ENCODE assay signal across 8 cellular contexts in the genomic region with DNA sequence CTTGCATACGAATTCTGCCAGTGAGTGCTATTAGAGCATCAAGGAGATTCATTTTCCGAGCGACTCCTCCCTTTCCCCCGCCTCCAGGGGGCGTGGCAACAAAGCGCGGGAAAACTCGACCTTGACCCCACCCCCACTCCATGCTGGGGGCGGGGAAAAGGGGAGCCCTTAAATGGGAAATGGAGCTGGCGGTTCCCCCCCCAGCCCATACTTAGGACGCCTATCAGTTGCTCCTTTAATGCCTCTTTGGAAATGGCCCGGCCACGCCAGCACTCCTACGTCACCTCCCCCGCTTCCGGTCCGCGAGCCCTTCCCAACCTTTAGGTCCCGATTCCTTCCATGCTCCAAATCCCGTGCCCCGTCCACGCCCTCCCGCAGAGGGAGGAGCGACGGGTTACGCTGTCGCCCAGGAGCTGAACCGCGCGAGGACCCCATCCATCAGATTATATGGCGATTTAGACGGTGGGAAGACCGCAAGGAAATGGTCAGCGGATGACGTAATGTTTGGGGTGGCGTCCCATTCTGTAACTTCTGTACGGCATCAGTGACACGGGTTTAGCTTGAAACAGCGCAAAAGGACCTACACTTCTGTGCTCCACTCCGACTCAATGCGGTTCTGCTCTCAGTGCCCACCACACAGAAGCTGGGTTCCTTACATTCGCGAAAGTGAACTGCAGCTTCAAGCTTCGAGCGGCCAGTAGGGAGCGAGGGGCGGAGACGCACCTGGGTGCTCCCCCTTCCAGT. TPM values are rescaled to one million over a fixed set of nuclear protein-coding genes. Genes with fewer than 3 reads are reported as not detected.
DNase-seq lines count a peak whose midpoint lies in the region; ATAC-seq and TF ChIP-seq lines count a peak whose summit lies in the region.

No MANE protein-coding gene starts in this region.

- peak; percentile 32 for TF ChIP-seq CTCF in DND-41 (IDR thresholded peaks at IDR 0.05; ENCODE audit: borderline replicate concordance, extremely low read depth, low read length, poor library complexity, severe bottlenecking)
- TF ChIP-seq CTCF in LNCaP clone FGC (IDR thresholded peaks at IDR 0.05; ENCODE audit: control insufficient read depth, extremely low read depth, insufficient read depth) = 0 out of 2 replicates have a peak, but pooled peaks have one; percentile 20
- TF ChIP-seq CTCF in fibroblast of mammary gland (conservative IDR thresholded peaks at IDR 0.05; ENCODE audit: control insufficient read depth, insufficient read depth, low read depth, low read length) = no peak

- H4K20me1 ChIP-seq in DND-41 (ENCODE audit: insufficient read depth, low read length) = peaks cover 34% of the 10 kb centered on the region

- H3K36me3 Mint-ChIP-seq in activated T-helper 2 cell treated with anti-CD3 and anti-CD28 coated beads, Interferon-gamma antibody, Interleukin-2, Interleukin-4, amounts not matched to agents 10 μg/mL and 5 μg/mL and 100 μg/mL, durations not matched to agents 14 hours and 24 hours and 36 hours (ENCODE audit: low read depth) = peaks cover 33% of the 10 kb centered on the region
- peaks cover 0 to 16% (median 2%) of the 10 kb centered on the region in 3 donors for H3K36me3 Mint-ChIP-seq in naive thymus-derived CD8-positive, alpha-beta T cell
- H3K36me3 Mint-ChIP-seq in stimulated activated naive B cell treated with anti-CD40 and anti-IgM and Interleukin-4, amounts not matched to agents 10 μg/mL and 1 μg/mL and 100 μg/mL, for 72 hours = peaks cover 27 to 35% of the 10 kb centered on the region in 2 donors

- H3K4me1 ChIP-seq in DND-41 (ENCODE audit: insufficient read depth, low read length) = peaks cover 28% of the 10 kb centered on the region

- peak overlapping the region; percentile 67 to 93 for H3K4me3 ChIP-seq in DND-41 (ENCODE audit: low read depth in 1 of 2, low read length in 2 of 2)
- H3K4me3 ChIP-seq in LNCaP clone FGC (ENCODE audit: low read depth, low read length) = peak overlapping the region; percentile 96
- H3K4me3 ChIP-seq in fibroblast of mammary gland (ENCODE audit: control insufficient read depth, low read depth, low read length) = peak overlapping the region; percentile 95

- H3K27me3 Mint-ChIP-seq in activated T-helper 2 cell treated with anti-CD3 and anti-CD28 coated beads, Interferon-gamma antibody, Interleukin-2, Interleukin-4, amounts not matched to agents 10 μg/mL and 5 μg/mL and 100 μg/mL, durations not matched to agents 14 hours and 24 hours and 36 hours (ENCODE audit: low read depth) = no peaks in the 10 kb centered on the region
- no peaks in the 10 kb centered on the region for H3K27me3 Mint-ChIP-seq in naive thymus-derived CD8-positive, alpha-beta T cell
- H3K27me3 Mint-ChIP-seq in stimulated activated naive B cell treated with anti-CD40 and anti-IgM and Interleukin-4, amounts not matched to agents 10 μg/mL and 1 μg/mL and 100 μg/mL, for 72 hours = no peaks in the 10 kb centered on the region

- peak overlapping the region; percentile 98 for H2AFZ ChIP-seq in DND-41 (ENCODE audit: low read depth, low read length)

- POLR2A ChIA-PET in naive thymus-derived CD8-positive, alpha-beta T cell (lab: Charles Lee) = interaction anchor here (0.6 to 2.3 kb wide), 22 partner anchors 12 to 1395 kb away, joined by 3 to 17 read pairs (median 4); a partner anchor contains a TSS

- no peaks in the 10 kb centered on the region for H3K9me3 ChIP-seq in DND-41 (ENCODE audit: insufficient read depth, low read length, severe bottlenecking)

- peaks cover 43% of the 10 kb centered on the region for H3K79me2 ChIP-seq in DND-41 (ENCODE audit: insufficient read depth, low read length)

- intact Hi-C loops in activated T-helper 2 cell treated with anti-CD3 and anti-CD28 coated beads, Interferon-gamma antibody, Interleukin-2, Interleukin-4, amounts not matched to agents 10 μg/mL and 5 μg/mL and 100 μg/mL, durations not matched to agents 14 hours and 24 hours and 36 hours (cut with micrococcal nuclease) = loop anchor here (1.0 to 10.0 kb wide), 4 partner anchors 46 to 1397 kb away; a partner anchor contains a TSS

- peak; percentile 97 for DNase-seq in DND-41
- DNase-seq in GOT3 (lab: John Stamatoyannopoulos, UW) = peak; percentile 87
- peak; percentile 98 for DNase-seq in LNCaP clone FGC (ENCODE audit: low read depth)
- DNase-seq in RPMI8226 = peak; percentile 99
- DNase-seq in activated T-helper 2 cell treated with anti-CD3 and anti-CD28 coated beads, Interferon-gamma antibody, Interleukin-2, Interleukin-4, amounts not matched to agents 10 μg/mL and 5 μg/mL and 100 μg/mL, durations not matched to agents 14 hours and 24 hours and 36 hours (ENCODE audit: low spot score) = peak; percentile 94
- peak; percentile 98 for DNase-seq in fibroblast of mammary gland (ENCODE audit: low read depth)
- peak; percentile 91 to 97 (median 93) for DNase-seq in naive thymus-derived CD8-positive, alpha-beta T cell
- DNase-seq in stimulated activated naive B cell treated with anti-CD40 and anti-IgM and Interleukin-4, amounts not matched to agents 10 μg/mL and 1 μg/mL and 100 μg/mL, for 72 hours = peak; percentile 94

- H3K4me2 ChIP-seq in DND-41 (ENCODE audit: insufficient read depth, low read length) = peak overlapping the region; percentile 89

- ATAC-seq in DND-41 (ENCODE audit: insufficient read depth, low read depth) = peak; percentile 44
- ATAC-seq in naive thymus-derived CD8-positive, alpha-beta T cell = peak; percentile 23 to 31
- ATAC-seq in stimulated activated naive B cell treated with anti-CD40 and anti-IgM and Interleukin-4, amounts not matched to agents 10 μg/mL and 1 μg/mL and 100 μg/mL, for 72 hours (replicated peaks) = peak; percentile 26 to 44

- peak overlapping the region; percentile 99 for H3K4me3 Mint-ChIP-seq in activated T-helper 2 cell treated with anti-CD3 and anti-CD28 coated beads, Interferon-gamma antibody, Interleukin-2, Interleukin-4, amounts not matched to agents 10 μg/mL and 5 μg/mL and 100 μg/mL, durations not matched to agents 14 hours and 24 hours and 36 hours (ENCODE audit: low read depth)
- H3K4me3 Mint-ChIP-seq in naive thymus-derived CD8-positive, alpha-beta T cell = peak overlapping the region; percentile 89 to 100 (median 97)
- H3K4me3 Mint-ChIP-seq in stimulated activated naive B cell treated with anti-CD40 and anti-IgM and Interleukin-4, amounts not matched to agents 10 μg/mL and 1 μg/mL and 100 μg/mL, for 72 hours = peak overlapping the region; percentile 91 to 98

- H3K9me3 Mint-ChIP-seq in activated T-helper 2 cell treated with anti-CD3 and anti-CD28 coated beads, Interferon-gamma antibody, Interleukin-2, Interleukin-4, amounts not matched to agents 10 μg/mL and 5 μg/mL and 100 μg/mL, durations not matched to agents 14 hours and 24 hours and 36 hours = no peaks in the 10 kb centered on the region
- H3K9me3 Mint-ChIP-seq in naive thymus-derived CD8-positive, alpha-beta T cell = no peaks in the 10 kb centered on the region
- peaks cover 5 to 7% of the 10 kb centered on the region in 2 donors for H3K9me3 Mint-ChIP-seq in stimulated activated naive B cell treated with anti-CD40 and anti-IgM and Interleukin-4, amounts not matched to agents 10 μg/mL and 1 μg/mL and 100 μg/mL, for 72 hours

- H3K4me1 Mint-ChIP-seq in activated T-helper 2 cell treated with anti-CD3 and anti-CD28 coated beads, Interferon-gamma antibody, Interleukin-2, Interleukin-4, amounts not matched to agents 10 μg/mL and 5 μg/mL and 100 μg/mL, durations not matched to agents 14 hours and 24 hours and 36 hours (ENCODE audit: low read depth) = peaks cover 36% of the 10 kb centered on the region
- H3K4me1 Mint-ChIP-seq in naive thymus-derived CD8-positive, alpha-beta T cell = peaks cover 20 to 51% (median 28%) of the 10 kb centered on the region in 4 donors
- H3K4me1 Mint-ChIP-seq in stimulated activated naive B cell treated with anti-CD40 and anti-IgM and Interleukin-4, amounts not matched to agents 10 μg/mL and 1 μg/mL and 100 μg/mL, for 72 hours = peaks cover 41 to 60% of the 10 kb centered on the region in 2 donors

- no peaks in the 10 kb centered on the region for H3K27me3 ChIP-seq in DND-41 (ENCODE audit: insufficient read depth, low read length, poor library complexity)

- H3K9ac ChIP-seq in DND-41 (ENCODE audit: low read depth, low read length) = peak overlapping the region; percentile 89

- peak overlapping the region; percentile 99 for H3K27ac Mint-ChIP-seq in activated T-helper 2 cell treated with anti-CD3 and anti-CD28 coated beads, Interferon-gamma antibody, Interleukin-2, Interleukin-4, amounts not matched to agents 10 μg/mL and 5 μg/mL and 100 μg/mL, durations not matched to agents 14 hours and 24 hours and 36 hours
- H3K27ac Mint-ChIP-seq in naive thymus-derived CD8-positive, alpha-beta T cell = peak overlapping the region; percentile 91 to 99 (median 98)
- peak overlapping the region; percentile 99 for H3K27ac Mint-ChIP-seq in stimulated activated naive B cell treated with anti-CD40 and anti-IgM and Interleukin-4, amounts not matched to agents 10 μg/mL and 1 μg/mL and 100 μg/mL, for 72 hours

- H3K36me3 ChIP-seq in DND-41 (ENCODE audit: insufficient read depth, low read length) = peaks cover 21% of the 10 kb centered on the region

- H3K27ac ChIP-seq in DND-41 (ENCODE audit: low read length) = peak overlapping the region; percentile 98

RNA-seq across cellular contexts. Expression of a gene that starts 0.7 kb away (rescaled TPM):
- total RNA-seq in activated T-helper 2 cell treated with anti-CD3 and anti-CD28 coated beads, Interferon-gamma antibody, Interleukin-2, Interleukin-4, amounts not matched to agents 10 μg/mL and 5 μg/mL and 100 μg/mL, durations not matched to agents 14 hours and 24 hours and 36 hours = 25.0 and 25.3 TPM in 2 replicates
- 10 to 100 TPM; 34.6 to 37.2 TPM for total RNA-seq in naive thymus-derived CD8-positive, alpha-beta T cell
- polyA plus RNA-seq in naive thymus-derived CD8-positive, alpha-beta T cell = 1 to 10 TPM in 1 of 3 donors, under 1 TPM in 2; 0.56 to 1.1 (median 0.96) TPM

RNA-seq across cellular contexts. Expression of a gene that starts 26.9 kb away (rescaled TPM):
- 271 and 280 TPM in 2 replicates for total RNA-seq in activated T-helper 2 cell treated with anti-CD3 and anti-CD28 coated beads, Interferon-gamma antibody, Interleukin-2, Interleukin-4, amounts not matched to agents 10 μg/mL and 5 μg/mL and 100 μg/mL, durations not matched to agents 14 hours and 24 hours and 36 hours
- total RNA-seq in naive thymus-derived CD8-positive, alpha-beta T cell = 100 to 1,000 TPM; 126 to 130 TPM
- 100 to 1,000 TPM; 220 to 239 (median 228) TPM for polyA plus RNA-seq in naive thymus-derived CD8-positive, alpha-beta T cell

RNA-seq across cellular contexts. Expression of a gene that starts 45.8 kb away (rescaled TPM):
- 53.6 and 57.3 TPM in 2 replicates for total RNA-seq in activated T-helper 2 cell treated with anti-CD3 and anti-CD28 coated beads, Interferon-gamma antibody, Interleukin-2, Interleukin-4, amounts not matched to agents 10 μg/mL and 5 μg/mL and 100 μg/mL, durations not matched to agents 14 hours and 24 hours and 36 hours
- total RNA-seq in naive thymus-derived CD8-positive, alpha-beta T cell = 10 to 100 TPM; 91.8 to 96.6 TPM
- 10 to 100 TPM; 42.4 to 63.3 (median 52.3) TPM for polyA plus RNA-seq in naive thymus-derived CD8-positive, alpha-beta T cell

Comparison
In these comparisons a context has a peak if more than half of its experiments do, and no peak if none do; other contexts are left out.
1. Peak in every context shown above with its lines: DNase-seq, ATAC-seq, H3K4me3 ChIP-seq and H3K27ac ChIP-seq.